ENCODE assay signal across 8 cellular contexts in genomic region chr10:97683556-97684357, GRCh38. TPM values are rescaled to one million over a fixed set of nuclear protein-coding genes. Genes with fewer than 3 reads are reported as not detected.
A peak's percentile ranks its signal among the peaks of the same experiment; 100 is the strongest.
DNase-seq lines count a peak whose midpoint lies in the region; ATAC-seq and TF ChIP-seq lines count a peak whose summit lies in the region.
"Had no signal": no experiment of that assay in that cellular context is flagged by ENCODE, and none has a peak within 500 bp of the region (broad histone marks: within the 10 kb centered on the region; RNA-seq: fewer than 3 reads in every experiment).

No MANE protein-coding gene starts in this region.

- TF ChIP-seq CTCF in IMR-90 (conservative IDR thresholded peaks at IDR 0.05; ENCODE audit: low read depth, low read length) (no peak), adrenal gland (IDR thresholded peaks at IDR 0.05) (no peak), tibial artery (IDR thresholded peaks at IDR 0.05) (no peak)

- peaks cover 50% of the 10 kb centered on the region for H4K20me1 ChIP-seq in IMR-90 (ENCODE audit: insufficient read depth, low read length)

- CTCF ChIA-PET in IMR-90 (lab: Yijun Ruan, JAX), result interaction anchor here (0.6 to 1.8 kb wide), 4 partner anchors 18 to 1104 kb away, joined by 3 to 8 read pairs (median 4); no protein-coding TSS in a partner anchor

- no peaks in the 10 kb centered on the region for H3K9me3 ChIP-seq in IMR-90 (ENCODE audit: control insufficient read depth, insufficient read depth, low read length)
- no peaks in the 10 kb centered on the region for H3K9me3 ChIP-seq in adrenal gland (replicated peaks in 1 of 3)
- H3K9me3 ChIP-seq in tibial artery, result no peaks in the 10 kb centered on the region

- no peaks in the 10 kb centered on the region for H3K36me3 Mint-ChIP-seq in natural killer cell treated with Interleukin-12 subunit alpha and Interleukin-12 subunit beta and Interleukin-15 and Interleukin-18, amount 100 ng/mL, for 72 hours

- H3K27me3 Mint-ChIP-seq in natural killer cell treated with Interleukin-12 subunit alpha and Interleukin-12 subunit beta and Interleukin-15 and Interleukin-18, amount 100 ng/mL, for 72 hours, result no peaks in the 10 kb centered on the region

- H3K4me1 Mint-ChIP-seq in natural killer cell treated with Interleukin-12 subunit alpha and Interleukin-12 subunit beta and Interleukin-15 and Interleukin-18, amount 100 ng/mL, for 72 hours (ENCODE audit: low read depth in 2 of 2), result peaks cover 9 to 10% of the 10 kb centered on the region in 2 donors

- no peak overlapping the region for H3K4me3 Mint-ChIP-seq in natural killer cell treated with Interleukin-12 subunit alpha and Interleukin-12 subunit beta and Interleukin-15 and Interleukin-18, amount 100 ng/mL, for 72 hours
- H3K4me3 Mint-ChIP-seq: T-helper 1 cell treated with Interleukin-12 subunit alpha and Interleukin-12 subunit beta and Interleukin-4 antibody, amounts not matched to agents 30 μg/mL and 1 μg/mL, for 36 hours had no signal

- peak overlapping the region; percentile 57 for H3K18ac ChIP-seq in IMR-90 (ENCODE audit: low read depth, low read length)

- in situ Hi-C loops in IMR-90 (cut with MboI; ENCODE audit: low sequenced_read_pairs), result no loop called here

- H3K79me1 ChIP-seq in IMR-90 (ENCODE audit: low read depth in 1 of 2, low read length in 2 of 2), result peaks cover 3 to 69% of the 10 kb centered on the region in 2 experiments

- peak overlapping the region; percentile 81 for H2BK5ac ChIP-seq in IMR-90 (ENCODE audit: low read depth, low read length, poor library complexity, severe bottlenecking)

- H3K9me3 Mint-ChIP-seq in natural killer cell treated with Interleukin-12 subunit alpha and Interleukin-12 subunit beta and Interleukin-15 and Interleukin-18, amount 100 ng/mL, for 72 hours, result no peaks in the 10 kb centered on the region
- H3K9me3 Mint-ChIP-seq: T-helper 1 cell treated with Interleukin-12 subunit alpha and Interleukin-12 subunit beta and Interleukin-4 antibody, amounts not matched to agents 30 μg/mL and 1 μg/mL, for 36 hours had no signal

- peak overlapping the region; percentile 86 for H2BK120ac ChIP-seq in IMR-90 (ENCODE audit: low read depth, low read length)

- peak overlapping the region; percentile 63 for H4K91ac ChIP-seq in IMR-90 (ENCODE audit: insufficient read depth, low read depth, low read length)

- H4K5ac ChIP-seq in IMR-90 (ENCODE audit: low read depth, low read length), result peak overlapping the region; percentile 34; the same call in 1 of the 2 replicates

- WGBS in IMR-90 (ENCODE audit: extremely low coverage in 2 of 2, insufficient read length in 1 of 2), 2 experiments, result 57% methylated on average over 1 of the region's 9 CpGs; no CpG with 5 or more reads in 1 of the 2 experiments
- WGBS in adrenal gland, 4 donors, result 22 to 37% (median 33%) methylated on average over 3 to 9 of the region's 9 CpGs

- peak; percentile 70 for DNase-seq in IMR-90
- DNase-seq in adrenal gland, result peak in 4 of 7 donors; percentile 42 to 50 (median 44)
- peak; percentile 83 for DNase-seq in islet precursor cell
- peak in 1 of 2 donors; percentile 44 for DNase-seq in tibial artery
- no peak for DNase-seq in natural killer cell treated with Interleukin-12 subunit alpha and Interleukin-12 subunit beta and Interleukin-15 and Interleukin-18, amount 100 ng/mL, for 72 hours (ENCODE audit: low spot score)
- DNase-seq in NCI-H1092 treated with DMSO at 0.1 percent for 48 hours (lab: John Stamatoyannopoulos, UW), result no peak

- POLR2A ChIA-PET in IMR-90 (lab: Charles Lee; ENCODE audit: unreplicated experiment), result interaction anchor here (0.5 to 0.9 kb wide), 2 partner anchors 18 to 447 kb away, joined by 3 read pairs; no protein-coding TSS in a partner anchor

- peak overlapping the region; percentile 73 for H3K27ac ChIP-seq in IMR-90 (ENCODE audit: insufficient read depth, low read length)
- H3K27ac ChIP-seq in adrenal gland, result peak overlapping the region in 4 of 5 donors; percentile 44 to 97 (median 94)
- H3K27ac ChIP-seq in tibial artery, result peak overlapping the region; percentile 95 to 96

- ATAC-seq in IMR-90 (ENCODE audit: low read depth), result no peak
- ATAC-seq in GM18511 (IDR thresholded peaks at IDR 0.05; ENCODE audit: unreplicated experiment), result no peak
- no peak for ATAC-seq in natural killer cell treated with Interleukin-12 subunit alpha and Interleukin-12 subunit beta and Interleukin-15 and Interleukin-18, amount 100 ng/mL, for 72 hours

- H3K4me3 ChIP-seq in IMR-90 (ENCODE audit: insufficient read depth, low read depth, low read length), result peak overlapping the region; percentile 98
- H3K4me3 ChIP-seq in adrenal gland, result peak overlapping the region in 1 of 4 donors; percentile 65
- H3K4me3 ChIP-seq in tibial artery, result peak overlapping the region; percentile 77 to 84

- dilution Hi-C loops in IMR-90 (cut with HindIII; ENCODE audit: low sequenced_read_pairs, unreplicated experiment), result no loop called here

- H3K4me1 ChIP-seq in IMR-90 (ENCODE audit: control insufficient read depth, insufficient read depth, low read length), result peaks cover 18% of the 10 kb centered on the region
- peaks cover 42 to 53% of the 10 kb centered on the region in 2 donors for H3K4me1 ChIP-seq in adrenal gland (replicated peaks in 1 of 2)
- peaks cover 0 to 59% (median 46%) of the 10 kb centered on the region in 4 donors for H3K4me1 ChIP-seq in tibial artery

- H3K27me3 ChIP-seq in IMR-90 (ENCODE audit: control insufficient read depth, insufficient read depth, low read length), result no peaks in the 10 kb centered on the region
- no peaks in the 10 kb centered on the region for H3K27me3 ChIP-seq in adrenal gland
- H3K27me3 ChIP-seq in tibial artery, result no peaks in the 10 kb centered on the region

- peak overlapping the region; percentile 94 for H3K4me2 ChIP-seq in IMR-90 (ENCODE audit: low read depth, low read length)

- intact Hi-C loops in IMR-90 (cut with micrococcal nuclease), result no loop called here
- intact Hi-C loops in adrenal gland (cut with DNase I), result no loop called here
- intact Hi-C loops in tibial artery (cut with DNase I; ENCODE audit: low total_unique reads), result no loop called here

- H4K8ac ChIP-seq in IMR-90 (ENCODE audit: low read depth in 2 of 2, low read length in 2 of 2), result peak overlapping the region; percentile 30 to 67; a peak in 3 of 4 replicates

- peak overlapping the region; percentile 92 for H3K4ac ChIP-seq in IMR-90 (ENCODE audit: low read depth, low read length)

- H3K23ac ChIP-seq in IMR-90 (ENCODE audit: low read depth, low read length), result peak overlapping the region; percentile 91

- peak overlapping the region; percentile 91 for H3K14ac ChIP-seq in IMR-90 (replicated peaks; ENCODE audit: low read depth, low read length)

- H2AK9ac ChIP-seq in IMR-90 (replicated peaks; ENCODE audit: low read depth, low read length, poor library complexity), result peak overlapping the region; percentile 91

- H3K9me1 ChIP-seq in IMR-90 (ENCODE audit: insufficient read depth, low read length), result peaks cover 13% of the 10 kb centered on the region

- H2BK20ac ChIP-seq in IMR-90 (ENCODE audit: low read depth, low read length), result peak overlapping the region; percentile 9

- H2AK5ac ChIP-seq in IMR-90 (ENCODE audit: low read depth, low read length), result peak overlapping the region; percentile 88

- H2AFZ ChIP-seq in IMR-90 (replicated peaks; ENCODE audit: low read length, poor library complexity), result peak overlapping the region; percentile 75

- H3K56ac ChIP-seq in IMR-90 (ENCODE audit: extremely low read depth, insufficient read depth, low read length), result peak overlapping the region; percentile 23; the same call in 1 of the 2 replicates

- H3K36me3 ChIP-seq in IMR-90 (ENCODE audit: control insufficient read depth, insufficient read depth, low read length) (peaks cover 18% of the 10 kb centered on the region), adrenal gland (replicated peaks in 1 of 2) (peaks cover 0 to 5% of the 10 kb centered on the region in 2 donors), tibial artery (peaks cover 8 to 12% (median 10%) of the 10 kb centered on the region in 3 donors)

- peak overlapping the region; percentile 80 for H3K9ac ChIP-seq in IMR-90 (ENCODE audit: low read depth, low read length)

- peak overlapping the region; percentile 47; the same call in 1 of the 3 replicates for H2BK15ac ChIP-seq in IMR-90 (ENCODE audit: low read depth, low read length)

- TF ChIP-seq POLR2A in IMR-90 (IDR thresholded peaks at IDR 0.05; ENCODE audit: low read depth, low read length) (no peak; the same call in 1 of the 2 replicates), adrenal gland (IDR thresholded peaks at IDR 0.05) (no peak)

- TF ChIP-seq RAD21 in IMR-90 (IDR thresholded peaks at IDR 0.05; ENCODE audit: low read length), result no peak

- H3K27ac Mint-ChIP-seq in natural killer cell treated with Interleukin-12 subunit alpha and Interleukin-12 subunit beta and Interleukin-15 and Interleukin-18, amount 100 ng/mL, for 72 hours, result no peak overlapping the region
- H3K27ac Mint-ChIP-seq: T-helper 1 cell treated with Interleukin-12 subunit alpha and Interleukin-12 subunit beta and Interleukin-4 antibody, amounts not matched to agents 30 μg/mL and 1 μg/mL, for 36 hours had no signal

- no TSS peak for BruUV-seq in IMR-90 (replicated peaks; lab: Mats Ljungman, UMichigan)

RNA-seq across cellular contexts. Expression of gene AVPI1, which starts 3.3 kb away (rescaled TPM):
- total RNA-seq in IMR-90 (2012; rRNA removed), result 26.7 and 30.8 TPM in 2 replicates
- polyA plus RNA-seq in IMR-90 (2012; rRNA removed), result 29.8 and 33.6 TPM in 2 replicates
- 26.3 and 37.5 TPM in 2 replicates for polyA plus RNA-seq in IMR-90 (2012; cell fraction: cytosol; rRNA removed)
- 27.2 and 28.1 TPM in 2 replicates for polyA plus RNA-seq in IMR-90 (2012; cell fraction: nucleus; rRNA removed; ENCODE audit: low replicate concordance)
- 10 to 100 TPM; 13.1 to 73.6 (median 26.1) TPM for total RNA-seq in adrenal gland
- 10 to 100 TPM; 15.4 to 19.7 (median 15.7) TPM for polyA plus RNA-seq in adrenal gland
- total RNA-seq in natural killer cell treated with Interleukin-12 subunit alpha and Interleukin-12 subunit beta and Interleukin-15 and Interleukin-18, amount 100 ng/mL, for 72 hours, result under 1 TPM; 0.45 to 0.89 TPM

RNA-seq across cellular contexts. Expression of gene MARVELD1, which starts 29.8 kb away (rescaled TPM):
- total RNA-seq in IMR-90 (2012; rRNA removed) (12.0 and 15.6 TPM in 2 replicates), adrenal gland (10 to 100 TPM in 4 of 8 donors, 1 to 10 TPM in 4; 4.2 to 23.5 (median 10.2) TPM)
- polyA plus RNA-seq in IMR-90 (2012; rRNA removed) (61.1 and 68.1 TPM in 2 replicates), adrenal gland (10 to 100 TPM in 2 of 3 donors, 1 to 10 TPM in 1; 6.3 to 11.7 (median 10.7) TPM)
- 58.1 and 69.3 TPM in 2 replicates for polyA plus RNA-seq in IMR-90 (2012; cell fraction: cytosol; rRNA removed)
- polyA plus RNA-seq in IMR-90 (2012; cell fraction: nucleus; rRNA removed; ENCODE audit: low replicate concordance), result 57.1 and 59.0 TPM in 2 replicates
- under 1 TPM in 1 of 2 donors, not detected in 1; 0.75 TPM for total RNA-seq in natural killer cell treated with Interleukin-12 subunit alpha and Interleukin-12 subunit beta and Interleukin-15 and Interleukin-18, amount 100 ng/mL, for 72 hours

RNA-seq across cellular contexts. Expression of gene PI4K2A, which starts 43.3 kb away (rescaled TPM):
- total RNA-seq in IMR-90 (2012; rRNA removed) (15.6 and 15.8 TPM in 2 replicates), adrenal gland (10 to 100 TPM; 30.0 to 70.8 (median 42.7) TPM)
- polyA plus RNA-seq in IMR-90 (2012; rRNA removed) (25.3 and 27.3 TPM in 2 replicates), adrenal gland (10 to 100 TPM; 17.8 to 69.8 (median 18.2) TPM)
- polyA plus RNA-seq in IMR-90 (2012; cell fraction: cytosol; rRNA removed), result 16.6 and 18.3 TPM in 2 replicates
- 16.4 and 20.0 TPM in 2 replicates for polyA plus RNA-seq in IMR-90 (2012; cell fraction: nucleus; rRNA removed; ENCODE audit: low replicate concordance)
- total RNA-seq in natural killer cell treated with Interleukin-12 subunit alpha and Interleukin-12 subunit beta and Interleukin-15 and Interleukin-18, amount 100 ng/mL, for 72 hours, result 10 to 100 TPM; 16.2 to 22.8 TPM

RNA-seq across cellular contexts. Expression of gene MORN4, which starts 50.5 kb away (rescaled TPM):
- 3.2 and 3.3 TPM in 2 replicates for total RNA-seq in IMR-90 (2012; rRNA removed)
- 8.4 and 10.1 TPM in 2 replicates for polyA plus RNA-seq in IMR-90 (2012; rRNA removed)
- polyA plus RNA-seq in IMR-90 (2012; cell fraction: cytosol; rRNA removed), result 7.4 and 9.0 TPM in 2 replicates
- polyA plus RNA-seq in IMR-90 (2012; cell fraction: nucleus; rRNA removed; ENCODE audit: low replicate concordance), result 1.8 and 7.7 TPM in 2 replicates
- 10 to 100 TPM in 2 of 8 donors, 1 to 10 TPM in 6; 1.6 to 12.2 (median 8.0) TPM for total RNA-seq in adrenal gland
- polyA plus RNA-seq in adrenal gland, result 10 to 100 TPM in 2 of 3 donors, 1 to 10 TPM in 1; 5.1 to 15.0 (median 11.7) TPM
- 1 to 10 TPM; 1.6 to 2.7 TPM for total RNA-seq in natural killer cell treated with Interleukin-12 subunit alpha and Interleukin-12 subunit beta and Interleukin-15 and Interleukin-18, amount 100 ng/mL, for 72 hours

RNA-seq across cellular contexts. Expression of gene ZFYVE27, which starts 53.2 kb away (rescaled TPM):
- total RNA-seq in IMR-90 (2012; rRNA removed) (12.8 and 13.1 TPM in 2 replicates), adrenal gland (10 to 100 TPM; 26.7 to 45.3 (median 32.4) TPM)
- polyA plus RNA-seq in IMR-90 (2012; rRNA removed) (18.7 and 22.2 TPM in 2 replicates), adrenal gland (10 to 100 TPM; 23.6 to 39.3 (median 31.7) TPM)
- 12.2 and 16.5 TPM in 2 replicates for polyA plus RNA-seq in IMR-90 (2012; cell fraction: cytosol; rRNA removed)
- polyA plus RNA-seq in IMR-90 (2012; cell fraction: nucleus; rRNA removed; ENCODE audit: low replicate concordance), result 83.7 and 91.3 TPM in 2 replicates
- total RNA-seq in natural killer cell treated with Interleukin-12 subunit alpha and Interleukin-12 subunit beta and Interleukin-15 and Interleukin-18, amount 100 ng/mL, for 72 hours, result 10 to 100 TPM; 34.9 to 59.6 TPM

Comparison
In these comparisons a context has a peak if more than half of its experiments do, and no peak if none do; other contexts are left out.
1. DNase-seq: peak in IMR-90 (single experiment), adrenal gland (4 of 7) and islet precursor cell (single experiment); none in natural killer cell treated with Interleukin-12 subunit alpha and Interleukin-12 subunit beta and Interleukin-15 and Interleukin-18, amount 100 ng/mL, for 72 hours (single experiment) and NCI-H1092 treated with DMSO at 0.1 percent for 48 hours (single experiment).
2. RNA of gene AVPI1, which starts 3.3 kb away (total RNA-seq): 13.1 to 73.6 TPM in adrenal gland and 26.7 to 30.8 TPM in IMR-90; 0.45 to 0.89 TPM in natural killer cell treated with Interleukin-12 subunit alpha and Interleukin-12 subunit beta and Interleukin-15 and Interleukin-18, amount 100 ng/mL, for 72 hours; every median in the first group is over 4 times any median in the second.
3. Peak in every context shown above with its lines, with median percentiles within 50 percentile points of each other: H3K27ac ChIP-seq.